3 cellular contexts compared by ENCODE assay signal in the genomic region with DNA sequence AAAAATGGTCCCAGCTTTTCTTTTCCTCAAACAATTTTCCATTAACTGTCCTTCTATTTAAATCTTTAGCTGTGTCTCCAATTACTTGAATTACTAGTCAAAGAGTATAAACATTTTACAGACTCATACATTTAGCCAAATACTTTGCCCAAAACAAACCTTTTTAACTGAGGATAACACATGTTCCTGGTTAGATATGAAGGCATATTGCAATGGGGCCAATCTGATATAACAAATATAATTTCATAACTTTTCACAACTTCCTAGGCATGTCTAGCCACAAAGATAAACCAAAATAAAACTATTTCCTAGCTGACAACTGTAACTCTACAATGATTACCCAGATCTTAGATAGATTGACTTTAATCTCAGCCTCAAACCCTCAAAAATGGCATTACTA.
"Had no signal": no experiment of that assay in that cellular context is flagged by ENCODE, and none has a peak within 500 bp of the region (broad histone marks: within the 10 kb centered on the region; RNA-seq: fewer than 3 reads in every experiment).

No MANE protein-coding gene starts in this region.

- DNase-seq: GDM1, GF-D8 had no signal

- ATAC-seq: GM12878 had no signal

- H3K4me3 ChIP-seq: GM12878 had no signal
